ENCODE assay signal across 12 cellular contexts in the genomic region with DNA sequence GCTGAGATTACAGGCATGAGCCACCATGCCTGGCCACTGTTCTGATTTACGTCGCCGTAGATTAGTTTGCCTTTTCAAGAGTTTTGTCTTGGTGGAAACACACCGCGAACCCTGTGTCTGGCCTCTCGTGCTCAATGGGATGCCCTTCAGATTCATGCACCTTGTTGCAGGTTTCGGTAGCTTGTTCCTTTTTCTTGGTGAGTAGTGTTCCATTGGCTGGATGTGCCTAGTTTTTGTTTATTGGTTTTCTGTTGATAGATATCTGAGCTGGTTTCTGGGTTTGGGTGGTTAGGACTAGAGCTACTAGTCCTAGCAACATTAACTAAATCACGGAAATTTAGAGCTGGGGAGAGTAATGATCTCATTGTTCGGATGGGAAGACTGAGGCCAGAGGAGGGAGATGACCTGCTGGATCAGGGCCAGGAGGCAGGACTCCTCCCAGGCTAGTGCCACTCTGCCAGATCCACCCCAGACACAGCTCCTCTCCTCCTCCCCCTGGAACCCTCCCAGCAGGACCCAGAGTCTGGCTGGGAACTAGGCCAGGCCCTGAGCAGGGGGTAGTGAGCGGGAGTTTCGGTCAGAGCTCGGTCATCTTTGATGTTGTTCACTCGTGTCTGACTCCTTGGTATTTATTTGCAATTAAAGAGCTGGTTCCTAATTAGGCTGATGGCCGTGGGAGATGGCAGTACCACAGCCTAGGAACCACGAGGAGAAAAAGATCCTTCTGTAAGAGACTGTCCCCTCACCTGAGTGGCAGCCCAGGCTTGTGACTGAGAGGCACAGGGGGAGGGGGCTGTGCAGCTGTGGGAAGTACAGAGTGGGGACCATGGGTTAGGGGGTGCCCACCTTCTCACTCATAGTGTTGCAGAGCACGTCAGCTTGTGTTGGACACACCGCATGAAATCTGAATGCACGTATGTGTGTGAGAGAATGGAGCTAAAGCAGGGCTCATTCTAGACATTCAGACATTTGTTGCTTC.
DNase-seq lines count a peak whose midpoint lies in the region; ATAC-seq, FAIRE-seq and TF ChIP-seq lines count a peak whose summit lies in the region.
"Had no signal": no experiment of that assay in that cellular context is flagged by ENCODE, and none has a peak within 500 bp of the region (broad histone marks: within the 10 kb centered on the region; RNA-seq: fewer than 3 reads in every experiment).

No MANE protein-coding gene starts in this region.

- no peaks in the 10 kb centered on the region for H3K4me1 Mint-ChIP-seq in activated CD4-positive, alpha-beta T cell treated with anti-CD3 and anti-CD28 coated beads for 36 hours
- no peaks in the 10 kb centered on the region for H3K4me1 Mint-ChIP-seq in activated T-cell treated with anti-CD3 and anti-CD28 coated beads, Interleukin-2, amount 50 U/mL, for 24 hours (ENCODE audit: low read depth)

- H3K4me1 ChIP-seq in hepatocyte (ENCODE audit: insufficient read depth) (peaks cover 77% of the 10 kb centered on the region), smooth muscle cell (ENCODE audit: low read depth) (peaks cover 66% of the 10 kb centered on the region)

- no peak for ATAC-seq in activated CD4-positive, alpha-beta T cell treated with anti-CD3 and anti-CD28 coated beads for 36 hours

- no peak overlapping the region for H3K27ac Mint-ChIP-seq in activated CD4-positive, alpha-beta T cell treated with anti-CD3 and anti-CD28 coated beads for 36 hours
- no peak overlapping the region for H3K27ac Mint-ChIP-seq in activated T-cell treated with anti-CD3 and anti-CD28 coated beads, Interleukin-2, amount 50 U/mL, for 24 hours
- H3K27ac Mint-ChIP-seq: activated naive CD4-positive, alpha-beta T cell treated with anti-CD3 and anti-CD28 coated beads, Interleukin-2, amount 50 U/mL, for 72 hours had no signal

- no peak overlapping the region for H3K9ac ChIP-seq in smooth muscle cell (ENCODE audit: low read depth)

- no peak overlapping the region for H3K4me3 ChIP-seq in hepatocyte
- no peak overlapping the region for H3K4me3 ChIP-seq in smooth muscle cell
- H3K4me3 ChIP-seq: gastrocnemius medialis had no signal

- H3K9me3 ChIP-seq in hepatocyte (ENCODE audit: low read depth) (no peaks in the 10 kb centered on the region), smooth muscle cell (replicated peaks; ENCODE audit: low read depth) (no peaks in the 10 kb centered on the region)
- H3K9me3 ChIP-seq: gastrocnemius medialis had no signal

- H3K4me3 Mint-ChIP-seq in activated CD4-positive, alpha-beta T cell treated with anti-CD3 and anti-CD28 coated beads for 36 hours, result no peak overlapping the region
- no peak overlapping the region for H3K4me3 Mint-ChIP-seq in activated T-cell treated with anti-CD3 and anti-CD28 coated beads, Interleukin-2, amount 50 U/mL, for 24 hours

- no peak for FAIRE-seq in GM12892 (lab: Jason Lieb, UNC)

- no peaks in the 10 kb centered on the region for H3K36me3 Mint-ChIP-seq in activated CD4-positive, alpha-beta T cell treated with anti-CD3 and anti-CD28 coated beads for 36 hours (ENCODE audit: low read depth)
- H3K36me3 Mint-ChIP-seq in activated T-cell treated with anti-CD3 and anti-CD28 coated beads, Interleukin-2, amount 50 U/mL, for 24 hours (ENCODE audit: low read depth), result no peaks in the 10 kb centered on the region
- H3K36me3 Mint-ChIP-seq: activated naive CD4-positive, alpha-beta T cell treated with anti-CD3 and anti-CD28 coated beads, Interleukin-2, amount 50 U/mL, for 72 hours had no signal

- 88% methylated on average over 18 of the region's 18 CpGs for WGBS in hepatocyte (ENCODE audit: low lambda C conversion rate, missing lambda C conversion rate)
- WGBS in smooth muscle cell (ENCODE audit: low lambda C conversion rate), result 81% methylated on average over 18 of the region's 18 CpGs

- POLR2A ChIA-PET in activated CD4-positive, alpha-beta T cell treated with anti-CD3 and anti-CD28 coated beads for 36 hours (lab: Charles Lee), result no interaction called here

- intact Hi-C loops in activated CD4-positive, alpha-beta T cell treated with anti-CD3 and anti-CD28 coated beads for 36 hours (cut with DNase I, micrococcal nuclease), result no loop called here

- no peaks in the 10 kb centered on the region for H3K27me3 Mint-ChIP-seq in activated CD4-positive, alpha-beta T cell treated with anti-CD3 and anti-CD28 coated beads for 36 hours
- no peaks in the 10 kb centered on the region for H3K27me3 Mint-ChIP-seq in activated T-cell treated with anti-CD3 and anti-CD28 coated beads, Interleukin-2, amount 50 U/mL, for 24 hours

- peaks cover 42% of the 10 kb centered on the region for H3F3A ChIP-seq in smooth muscle cell (ENCODE audit: low read depth)

- H3K27me3 ChIP-seq in hepatocyte (no peaks in the 10 kb centered on the region), smooth muscle cell (ENCODE audit: low read depth) (no peaks in the 10 kb centered on the region)
- H3K27me3 ChIP-seq: gastrocnemius medialis had no signal

- H3K9me3 Mint-ChIP-seq in activated CD4-positive, alpha-beta T cell treated with anti-CD3 and anti-CD28 coated beads for 36 hours (ENCODE audit: low read depth), result no peaks in the 10 kb centered on the region
- no peaks in the 10 kb centered on the region for H3K9me3 Mint-ChIP-seq in activated T-cell treated with anti-CD3 and anti-CD28 coated beads, Interleukin-2, amount 50 U/mL, for 24 hours
- H3K9me3 Mint-ChIP-seq: activated naive CD4-positive, alpha-beta T cell treated with anti-CD3 and anti-CD28 coated beads, Interleukin-2, amount 50 U/mL, for 72 hours had no signal

- H3K36me3 ChIP-seq in hepatocyte (replicated peaks; ENCODE audit: insufficient read depth, low read depth) (no peaks in the 10 kb centered on the region), smooth muscle cell (ENCODE audit: low read depth) (no peaks in the 10 kb centered on the region)
- H3K36me3 ChIP-seq: gastrocnemius medialis had no signal

- H3K4me2 ChIP-seq in hepatocyte, result no peak overlapping the region
- no peak overlapping the region for H3K4me2 ChIP-seq in smooth muscle cell

- TF ChIP-seq POLR2A in GM12892 (IDR thresholded peaks at IDR 0.05; ENCODE audit: low read depth, low read length), result no peak

- CTCF ChIA-PET in activated CD4-positive, alpha-beta T cell treated with anti-CD3 and anti-CD28 coated beads for 36 hours (lab: Charles Lee), result interaction anchor here (0.7 to 1.8 kb wide), 3 partner anchors 59 to 172 kb away, joined by 3 to 15 read pairs (median 5); no protein-coding TSS in a partner anchor

- H3K27ac ChIP-seq in hepatocyte, result peak overlapping the region; percentile 98
- H3K27ac ChIP-seq in smooth muscle cell (ENCODE audit: low read depth), result peak overlapping the region; percentile 29
- H3K27ac ChIP-seq: gastrocnemius medialis had no signal

- TF ChIP-seq CTCF in hepatocyte (IDR thresholded peaks at IDR 0.05; ENCODE audit: poor library complexity) (no peak), smooth muscle cell (IDR thresholded peaks at IDR 0.05; ENCODE audit: borderline replicate concordance, insufficient read depth, poor library complexity, severe bottlenecking) (no peak)

- H3K9me2 ChIP-seq in hepatocyte (replicated peaks; ENCODE audit: insufficient read depth), result no peaks in the 10 kb centered on the region

- no peak overlapping the region for H2AFZ ChIP-seq in hepatocyte
- no peak overlapping the region for H2AFZ ChIP-seq in smooth muscle cell (ENCODE audit: low read depth)

- peaks cover 17% of the 10 kb centered on the region for H4K20me1 ChIP-seq in hepatocyte (ENCODE audit: insufficient read depth, poor library complexity, severe bottlenecking)
- peaks cover 98% of the 10 kb centered on the region for H4K20me1 ChIP-seq in smooth muscle cell (ENCODE audit: low read depth)

- H3K79me2 ChIP-seq in hepatocyte, result peaks cover 76% of the 10 kb centered on the region
- H3K79me2 ChIP-seq in smooth muscle cell (ENCODE audit: low read depth), result peaks cover 93% of the 10 kb centered on the region

- DNase-seq in Daoy (ENCODE audit: low read depth), result peak; percentile 60
- peak; percentile 88 for DNase-seq in astrocyte of the hippocampus (ENCODE audit: low read depth, low spot score)
- DNase-seq in hepatocyte (ENCODE audit: low spot score), result no peak
- DNase-seq in smooth muscle cell (lab: John Stamatoyannopoulos, UW; ENCODE audit: unreplicated experiment), result no peak
- no peak for DNase-seq in HPDE6-E6E7 (ENCODE audit: extremely low spot score)
- no peak for DNase-seq in activated CD4-positive, alpha-beta T cell treated with anti-CD3 and anti-CD28 coated beads for 36 hours
- no peak for DNase-seq in GM12892 (ENCODE audit: insufficient read length)
- no peak for DNase-seq in activated T-cell treated with anti-CD3 and anti-CD28 coated beads, Interleukin-2, amount 50 U/mL, for 24 hours
- DNase-seq: gastrocnemius medialis, NCI-H2107, T-helper 2 cell had no signal

Comparison
In these comparisons a context has a peak if more than half of its experiments do, and no peak if none do; other contexts are left out.
1. DNase-seq: peak in Daoy (single experiment) and astrocyte of the hippocampus (single experiment); none in hepatocyte (single experiment), smooth muscle cell (single experiment), HPDE6-E6E7 (single experiment), activated CD4-positive, alpha-beta T cell treated with anti-CD3 and anti-CD28 coated beads for 36 hours (single experiment), GM12892 (single experiment) and activated T-cell treated with anti-CD3 and anti-CD28 coated beads, Interleukin-2, amount 50 U/mL, for 24 hours (single experiment).